In genomic region chr2:19989681-19990415, GRCh38 we compare ENCODE assay signal across 1 cellular context.
TF ChIP-seq lines count a peak whose summit lies in the region.

Gene WDR35, minus strand, starts transcription at chr2:19990105. Its CDS starts 90 bp downstream, at chr2:19990015.

TF ChIP-seq in HepG2, 621 proteins besides CTCF, POLR2A, EP300 and RAD21 (continued from another document and continues in another):
- peak; percentile 77; the same call in 1 of the 2 replicates for TF ChIP-seq E2F2 (CRISPR knock-in tag; IDR thresholded peaks at IDR 0.05; ENCODE audit: borderline replicate concordance)
- TF ChIP-seq PLSCR1 (CRISPR knock-in tag; IDR thresholded peaks at IDR 0.05; ENCODE audit: borderline replicate concordance) = no peak
- peak; percentile 87 for TF ChIP-seq NKX3-1 (CRISPR knock-in tag; IDR thresholded peaks at IDR 0.05)
- TF ChIP-seq CCAR2 (optimal IDR thresholded peaks at IDR 0.05; ENCODE audit: low read depth, low read length) = no peak
- 0 out of 2 replicates have a peak, but pooled peaks have one; percentile 38 for TF ChIP-seq SIN3B (IDR thresholded peaks at IDR 0.05; ENCODE audit: low read length)
- TF ChIP-seq, protein P1, sequence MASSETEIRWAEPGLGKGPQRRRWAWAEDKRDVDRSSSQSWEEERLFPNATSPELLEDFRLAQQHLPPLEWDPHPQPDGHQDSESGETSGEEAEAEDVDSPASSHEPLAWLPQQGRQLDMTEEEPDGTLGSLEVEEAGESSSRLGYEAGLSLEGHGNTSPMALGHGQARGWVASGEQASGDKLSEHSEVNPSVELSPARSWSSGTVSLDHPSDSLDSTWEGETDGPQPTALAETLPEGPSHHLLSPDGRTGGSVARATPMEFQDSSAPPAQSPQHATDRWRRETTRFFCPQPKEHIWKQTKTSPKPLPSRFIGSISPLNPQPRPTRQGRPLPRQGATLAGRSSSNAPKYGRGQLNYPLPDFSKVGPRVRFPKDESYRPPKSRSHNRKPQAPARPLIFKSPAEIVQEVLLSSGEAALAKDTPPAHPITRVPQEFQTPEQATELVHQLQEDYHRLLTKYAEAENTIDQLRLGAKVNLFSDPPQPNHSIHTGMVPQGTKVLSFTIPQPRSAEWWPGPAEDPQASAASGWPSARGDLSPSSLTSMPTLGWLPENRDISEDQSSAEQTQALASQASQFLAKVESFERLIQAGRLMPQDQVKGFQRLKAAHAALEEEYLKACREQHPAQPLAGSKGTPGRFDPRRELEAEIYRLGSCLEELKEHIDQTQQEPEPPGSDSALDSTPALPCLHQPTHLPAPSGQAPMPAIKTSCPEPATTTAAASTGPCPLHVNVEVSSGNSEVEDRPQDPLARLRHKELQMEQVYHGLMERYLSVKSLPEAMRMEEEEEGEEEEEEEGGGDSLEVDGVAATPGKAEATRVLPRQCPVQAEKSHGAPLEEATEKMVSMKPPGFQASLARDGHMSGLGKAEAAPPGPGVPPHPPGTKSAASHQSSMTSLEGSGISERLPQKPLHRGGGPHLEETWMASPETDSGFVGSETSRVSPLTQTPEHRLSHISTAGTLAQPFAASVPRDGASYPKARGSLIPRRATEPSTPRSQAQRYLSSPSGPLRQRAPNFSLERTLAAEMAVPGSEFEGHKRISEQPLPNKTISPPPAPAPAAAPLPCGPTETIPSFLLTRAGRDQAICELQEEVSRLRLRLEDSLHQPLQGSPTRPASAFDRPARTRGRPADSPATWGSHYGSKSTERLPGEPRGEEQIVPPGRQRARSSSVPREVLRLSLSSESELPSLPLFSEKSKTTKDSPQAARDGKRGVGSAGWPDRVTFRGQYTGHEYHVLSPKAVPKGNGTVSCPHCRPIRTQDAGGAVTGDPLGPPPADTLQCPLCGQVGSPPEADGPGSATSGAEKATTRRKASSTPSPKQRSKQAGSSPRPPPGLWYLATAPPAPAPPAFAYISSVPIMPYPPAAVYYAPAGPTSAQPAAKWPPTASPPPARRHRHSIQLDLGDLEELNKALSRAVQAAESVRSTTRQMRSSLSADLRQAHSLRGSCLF (CRISPR knock-in tag; IDR thresholded peaks at IDR 0.05; ENCODE audit: borderline replicate concordance) = no peak; the same call in 1 of the 2 replicates
- peak; percentile 97 for TF ChIP-seq ZNF275 (CRISPR knock-in tag; IDR thresholded peaks at IDR 0.05; ENCODE audit: borderline replicate concordance)
- no peak for TF ChIP-seq ZBTB21 (CRISPR knock-in tag; IDR thresholded peaks at IDR 0.05)
- peak; percentile 98 for TF ChIP-seq RFX1 (IDR thresholded peaks at IDR 0.05)
- TF ChIP-seq ZNF207 (IDR thresholded peaks at IDR 0.05; ENCODE audit: borderline replicate concordance) = no peak
- TF ChIP-seq, protein P2, sequence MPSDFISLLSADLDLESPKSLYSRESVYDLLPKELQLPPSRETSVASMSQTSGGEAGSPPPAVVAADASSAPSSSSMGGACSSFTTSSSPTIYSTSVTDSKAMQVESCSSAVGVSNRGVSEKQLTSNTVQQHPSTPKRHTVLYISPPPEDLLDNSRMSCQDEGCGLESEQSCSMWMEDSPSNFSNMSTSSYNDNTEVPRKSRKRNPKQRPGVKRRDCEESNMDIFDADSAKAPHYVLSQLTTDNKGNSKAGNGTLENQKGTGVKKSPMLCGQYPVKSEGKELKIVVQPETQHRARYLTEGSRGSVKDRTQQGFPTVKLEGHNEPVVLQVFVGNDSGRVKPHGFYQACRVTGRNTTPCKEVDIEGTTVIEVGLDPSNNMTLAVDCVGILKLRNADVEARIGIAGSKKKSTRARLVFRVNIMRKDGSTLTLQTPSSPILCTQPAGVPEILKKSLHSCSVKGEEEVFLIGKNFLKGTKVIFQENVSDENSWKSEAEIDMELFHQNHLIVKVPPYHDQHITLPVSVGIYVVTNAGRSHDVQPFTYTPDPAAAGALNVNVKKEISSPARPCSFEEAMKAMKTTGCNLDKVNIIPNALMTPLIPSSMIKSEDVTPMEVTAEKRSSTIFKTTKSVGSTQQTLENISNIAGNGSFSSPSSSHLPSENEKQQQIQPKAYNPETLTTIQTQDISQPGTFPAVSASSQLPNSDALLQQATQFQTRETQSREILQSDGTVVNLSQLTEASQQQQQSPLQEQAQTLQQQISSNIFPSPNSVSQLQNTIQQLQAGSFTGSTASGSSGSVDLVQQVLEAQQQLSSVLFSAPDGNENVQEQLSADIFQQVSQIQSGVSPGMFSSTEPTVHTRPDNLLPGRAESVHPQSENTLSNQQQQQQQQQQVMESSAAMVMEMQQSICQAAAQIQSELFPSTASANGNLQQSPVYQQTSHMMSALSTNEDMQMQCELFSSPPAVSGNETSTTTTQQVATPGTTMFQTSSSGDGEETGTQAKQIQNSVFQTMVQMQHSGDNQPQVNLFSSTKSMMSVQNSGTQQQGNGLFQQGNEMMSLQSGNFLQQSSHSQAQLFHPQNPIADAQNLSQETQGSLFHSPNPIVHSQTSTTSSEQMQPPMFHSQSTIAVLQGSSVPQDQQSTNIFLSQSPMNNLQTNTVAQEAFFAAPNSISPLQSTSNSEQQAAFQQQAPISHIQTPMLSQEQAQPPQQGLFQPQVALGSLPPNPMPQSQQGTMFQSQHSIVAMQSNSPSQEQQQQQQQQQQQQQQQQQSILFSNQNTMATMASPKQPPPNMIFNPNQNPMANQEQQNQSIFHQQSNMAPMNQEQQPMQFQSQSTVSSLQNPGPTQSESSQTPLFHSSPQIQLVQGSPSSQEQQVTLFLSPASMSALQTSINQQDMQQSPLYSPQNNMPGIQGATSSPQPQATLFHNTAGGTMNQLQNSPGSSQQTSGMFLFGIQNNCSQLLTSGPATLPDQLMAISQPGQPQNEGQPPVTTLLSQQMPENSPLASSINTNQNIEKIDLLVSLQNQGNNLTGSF (CRISPR knock-in tag; IDR thresholded peaks at IDR 0.05) = peak; percentile 84
- no peak for TF ChIP-seq SRSF1 (optimal IDR thresholded peaks at IDR 0.05; ENCODE audit: low read depth, low read length)
- TF ChIP-seq ZNF24 (IDR thresholded peaks at IDR 0.05) = no peak
- peak; percentile 61 for TF ChIP-seq FOSL2 (CRISPR knock-in tag; IDR thresholded peaks at IDR 0.05)
- TF ChIP-seq ZSCAN20 (CRISPR knock-in tag; IDR thresholded peaks at IDR 0.05; ENCODE audit: borderline replicate concordance) = peak; percentile 30; the same call in 1 of the 2 replicates
- peak; percentile 14; the same call in 1 of the 2 replicates for TF ChIP-seq KDM4B (CRISPR knock-in tag; IDR thresholded peaks at IDR 0.05)
- no peak for TF ChIP-seq ZNF556 (CRISPR knock-in tag; IDR thresholded peaks at IDR 0.05; ENCODE audit: borderline replicate concordance)
- no peak for TF ChIP-seq ZMAT5 (CRISPR knock-in tag; IDR thresholded peaks at IDR 0.05; ENCODE audit: borderline replicate concordance, low read depth)
- peak; percentile 76; the same call in 1 of the 2 replicates for TF ChIP-seq ZFP1 (CRISPR knock-in tag; IDR thresholded peaks at IDR 0.05)
- peak; percentile 49; the same call in 1 of the 2 replicates for TF ChIP-seq ZNF629 (CRISPR knock-in tag; conservative IDR thresholded peaks at IDR 0.05)
- no peak for TF ChIP-seq SP1 (IDR thresholded peaks at IDR 0.05)
- TF ChIP-seq SP1 (CRISPR knock-in tag; IDR thresholded peaks at IDR 0.05) = peak; percentile 10; the same call in 1 of the 2 replicates
- peak; percentile 99 for TF ChIP-seq ZNF333 (CRISPR knock-in tag; IDR thresholded peaks at IDR 0.05; ENCODE audit: borderline replicate concordance)
- peak; percentile 97 for TF ChIP-seq ZNF777 (CRISPR knock-in tag; IDR thresholded peaks at IDR 0.05)
- no peak for TF ChIP-seq MAFF (IDR thresholded peaks at IDR 0.05; ENCODE audit: low read depth, low read length)
- no peak; the same call in 1 of the 2 replicates for TF ChIP-seq ZNF558 (CRISPR knock-in tag; IDR thresholded peaks at IDR 0.05; ENCODE audit: borderline replicate concordance)
- TF ChIP-seq ZNF574 (CRISPR knock-in tag; IDR thresholded peaks at IDR 0.05) = peak; percentile 92
- 0 out of 2 replicates have a peak, but pooled peaks have one; percentile 12 for TF ChIP-seq BCL6 (CRISPR knock-in tag; IDR thresholded peaks at IDR 0.05)
- TF ChIP-seq GPN1 (CRISPR knock-in tag; IDR thresholded peaks at IDR 0.05; ENCODE audit: borderline replicate concordance) = peak; percentile 47; the same call in 1 of the 2 replicates
- TF ChIP-seq ZFX (CRISPR knock-in tag; IDR thresholded peaks at IDR 0.05; ENCODE audit: low read depth) = peak; percentile 95
- TF ChIP-seq ZNF75D (CRISPR knock-in tag; IDR thresholded peaks at IDR 0.05; ENCODE audit: borderline replicate concordance) = no peak
- TF ChIP-seq ISL2 (CRISPR knock-in tag; IDR thresholded peaks at IDR 0.05) = no peak; the same call in none of the 2 replicates
- peak; percentile 18 for TF ChIP-seq ETV6 (CRISPR knock-in tag; conservative IDR thresholded peaks at IDR 0.05)
- TF ChIP-seq ZNF101 (CRISPR knock-in tag; IDR thresholded peaks at IDR 0.05; ENCODE audit: borderline replicate concordance, low read depth) = no peak
- peak; percentile 69; the same call in 1 of the 2 replicates for TF ChIP-seq RARA (CRISPR knock-in tag; IDR thresholded peaks at IDR 0.05)
- TF ChIP-seq ZNF44 (CRISPR knock-in tag; IDR thresholded peaks at IDR 0.05) = peak; percentile 94
- TF ChIP-seq SIX1 (CRISPR knock-in tag; IDR thresholded peaks at IDR 0.05; ENCODE audit: borderline replicate concordance) = no peak; the same call in 1 of the 2 replicates
- TF ChIP-seq, protein P3, sequence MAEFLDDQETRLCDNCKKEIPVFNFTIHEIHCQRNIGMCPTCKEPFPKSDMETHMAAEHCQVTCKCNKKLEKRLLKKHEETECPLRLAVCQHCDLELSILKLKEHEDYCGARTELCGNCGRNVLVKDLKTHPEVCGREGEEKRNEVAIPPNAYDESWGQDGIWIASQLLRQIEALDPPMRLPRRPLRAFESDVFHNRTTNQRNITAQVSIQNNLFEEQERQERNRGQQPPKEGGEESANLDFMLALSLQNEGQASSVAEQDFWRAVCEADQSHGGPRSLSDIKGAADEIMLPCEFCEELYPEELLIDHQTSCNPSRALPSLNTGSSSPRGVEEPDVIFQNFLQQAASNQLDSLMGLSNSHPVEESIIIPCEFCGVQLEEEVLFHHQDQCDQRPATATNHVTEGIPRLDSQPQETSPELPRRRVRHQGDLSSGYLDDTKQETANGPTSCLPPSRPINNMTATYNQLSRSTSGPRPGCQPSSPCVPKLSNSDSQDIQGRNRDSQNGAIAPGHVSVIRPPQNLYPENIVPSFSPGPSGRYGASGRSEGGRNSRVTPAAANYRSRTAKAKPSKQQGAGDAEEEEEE (CRISPR knock-in tag; IDR thresholded peaks at IDR 0.05; ENCODE audit: borderline replicate concordance) = no peak
- TF ChIP-seq ZNF724P (CRISPR knock-in tag; IDR thresholded peaks at IDR 0.05; ENCODE audit: borderline replicate concordance) = peak; percentile 99; the same call in 1 of the 2 replicates
- no peak; the same call in 1 of the 2 replicates for TF ChIP-seq THAP8 (CRISPR knock-in tag; IDR thresholded peaks at IDR 0.05; ENCODE audit: borderline replicate concordance)
- TF ChIP-seq RELA (CRISPR knock-in tag; IDR thresholded peaks at IDR 0.05) = no peak
- 0 out of 2 replicates have a peak, but pooled peaks have one; percentile 76 for TF ChIP-seq CBFB (CRISPR knock-in tag; IDR thresholded peaks at IDR 0.05)
- no peak for TF ChIP-seq ONECUT2 (CRISPR knock-in tag; IDR thresholded peaks at IDR 0.05)
- peak; percentile 80; the same call in 1 of the 2 replicates for TF ChIP-seq HES4 (CRISPR knock-in tag; IDR thresholded peaks at IDR 0.05; ENCODE audit: borderline replicate concordance)
- TF ChIP-seq GATA4 (IDR thresholded peaks at IDR 0.05; ENCODE audit: borderline replicate concordance, low read depth) = no peak; the same call in 1 of the 2 replicates
- TF ChIP-seq JUND (CRISPR knock-in tag; IDR thresholded peaks at IDR 0.05) = peak; percentile 55; the same call in 1 of the 2 replicates
